Comparison of ENCODE assay signal across 1 cellular context in the genomic region with DNA sequence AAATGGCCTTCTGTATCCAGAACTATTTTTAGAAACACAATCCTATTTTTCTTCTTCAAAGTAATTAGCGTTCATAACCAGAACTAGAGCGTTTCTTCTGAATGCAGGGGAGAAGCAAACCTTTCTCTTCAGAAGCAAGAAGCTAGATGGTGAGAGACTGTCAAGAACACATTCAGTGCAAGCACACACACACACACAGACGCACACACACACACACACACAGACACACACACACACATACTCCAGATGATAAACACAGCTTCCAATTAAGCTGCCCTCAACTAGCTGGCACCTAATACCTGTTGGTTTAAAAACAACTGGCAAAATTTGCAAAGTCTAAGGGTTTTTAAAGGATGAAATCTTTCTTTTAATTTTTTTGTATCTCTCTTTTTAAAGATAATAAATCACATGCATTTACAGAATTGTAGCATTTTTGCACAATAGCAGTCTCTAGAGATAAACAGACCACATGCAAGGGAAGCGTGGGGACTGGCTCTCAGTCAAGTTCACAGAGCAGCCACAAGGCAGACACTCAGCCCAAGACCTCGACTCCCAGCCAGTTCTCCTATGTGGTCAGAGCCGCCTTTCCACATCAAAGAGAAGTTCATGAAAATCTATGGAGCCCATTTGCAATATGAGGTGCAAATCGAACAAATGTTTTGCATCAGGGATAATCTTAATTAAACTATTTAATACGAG.
TF ChIP-seq lines count a peak whose summit lies in the region.

No MANE protein-coding gene starts in this region.

TF ChIP-seq in GM23338, 12 proteins besides CTCF, POLR2A, EP300 and RAD21 (continued from another document):
- no peak for TF ChIP-seq ZNF462 (CRISPR knock-in tag; IDR thresholded peaks at IDR 0.05)
- no peak for TF ChIP-seq CREB1 (CRISPR knock-in tag; IDR thresholded peaks at IDR 0.05; ENCODE audit: low read depth)
- TF ChIP-seq, protein P1, sequence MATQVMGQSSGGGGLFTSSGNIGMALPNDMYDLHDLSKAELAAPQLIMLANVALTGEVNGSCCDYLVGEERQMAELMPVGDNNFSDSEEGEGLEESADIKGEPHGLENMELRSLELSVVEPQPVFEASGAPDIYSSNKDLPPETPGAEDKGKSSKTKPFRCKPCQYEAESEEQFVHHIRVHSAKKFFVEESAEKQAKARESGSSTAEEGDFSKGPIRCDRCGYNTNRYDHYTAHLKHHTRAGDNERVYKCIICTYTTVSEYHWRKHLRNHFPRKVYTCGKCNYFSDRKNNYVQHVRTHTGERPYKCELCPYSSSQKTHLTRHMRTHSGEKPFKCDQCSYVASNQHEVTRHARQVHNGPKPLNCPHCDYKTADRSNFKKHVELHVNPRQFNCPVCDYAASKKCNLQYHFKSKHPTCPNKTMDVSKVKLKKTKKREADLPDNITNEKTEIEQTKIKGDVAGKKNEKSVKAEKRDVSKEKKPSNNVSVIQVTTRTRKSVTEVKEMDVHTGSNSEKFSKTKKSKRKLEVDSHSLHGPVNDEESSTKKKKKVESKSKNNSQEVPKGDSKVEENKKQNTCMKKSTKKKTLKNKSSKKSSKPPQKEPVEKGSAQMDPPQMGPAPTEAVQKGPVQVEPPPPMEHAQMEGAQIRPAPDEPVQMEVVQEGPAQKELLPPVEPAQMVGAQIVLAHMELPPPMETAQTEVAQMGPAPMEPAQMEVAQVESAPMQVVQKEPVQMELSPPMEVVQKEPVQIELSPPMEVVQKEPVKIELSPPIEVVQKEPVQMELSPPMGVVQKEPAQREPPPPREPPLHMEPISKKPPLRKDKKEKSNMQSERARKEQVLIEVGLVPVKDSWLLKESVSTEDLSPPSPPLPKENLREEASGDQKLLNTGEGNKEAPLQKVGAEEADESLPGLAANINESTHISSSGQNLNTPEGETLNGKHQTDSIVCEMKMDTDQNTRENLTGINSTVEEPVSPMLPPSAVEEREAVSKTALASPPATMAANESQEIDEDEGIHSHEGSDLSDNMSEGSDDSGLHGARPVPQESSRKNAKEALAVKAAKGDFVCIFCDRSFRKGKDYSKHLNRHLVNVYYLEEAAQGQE (IDR thresholded peaks at IDR 0.05; ENCODE audit: unreplicated experiment): no peak
- no peak for TF ChIP-seq EZH2 (IDR thresholded peaks at IDR 0.05; ENCODE audit: low read depth, unreplicated experiment)
- TF ChIP-seq JUNB (IDR thresholded peaks at IDR 0.05; ENCODE audit: unreplicated experiment): no peak
- TF ChIP-seq ETS1 (IDR thresholded peaks at IDR 0.05): no peak
